In the genomic region with DNA sequence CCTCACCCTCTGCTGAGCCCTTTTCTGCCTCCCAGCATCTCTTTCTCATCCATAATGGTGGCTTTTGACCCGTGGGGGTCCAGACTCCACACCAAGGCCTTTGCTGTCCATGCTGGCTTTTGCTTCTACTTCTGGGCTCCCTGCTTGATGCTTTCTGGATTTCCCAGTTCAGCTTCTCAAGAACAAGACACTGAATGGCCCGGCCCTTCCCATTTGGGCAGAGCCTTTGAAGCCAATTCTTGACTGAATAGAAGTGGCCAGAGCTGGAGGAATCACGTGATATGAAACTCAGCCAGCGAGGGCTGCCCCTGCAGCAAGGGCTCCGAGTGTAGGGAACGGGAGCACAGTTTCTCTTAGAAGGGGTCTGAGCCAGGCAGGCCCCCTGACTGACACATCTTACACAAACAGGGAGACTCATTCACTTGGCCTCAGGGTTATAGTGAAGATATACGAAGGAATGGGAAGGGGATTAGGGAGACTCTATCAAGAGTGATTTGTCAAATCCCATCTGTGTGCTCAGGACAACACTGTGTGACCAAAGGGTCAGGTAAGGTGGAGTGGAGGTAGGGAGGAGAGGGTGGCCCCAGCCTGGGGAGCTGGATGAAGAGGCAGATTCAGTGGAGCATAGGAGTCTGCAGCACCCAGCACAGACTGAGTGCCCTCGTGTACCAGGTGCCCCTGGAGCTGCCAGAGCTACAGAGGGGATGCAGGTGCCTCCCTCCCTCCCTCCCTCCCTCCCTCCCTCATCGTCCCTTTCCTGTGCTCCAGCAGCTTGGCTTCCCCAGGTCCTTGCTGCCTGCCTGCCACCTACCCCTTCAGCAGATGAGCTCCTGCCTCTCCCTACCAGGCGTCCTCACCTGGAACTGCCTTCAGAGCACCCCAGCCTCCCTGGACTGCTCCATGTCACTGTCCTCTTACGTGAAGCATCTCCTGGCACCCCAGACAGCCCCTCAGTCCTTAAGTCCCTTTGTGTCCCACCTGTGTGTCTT, we compare ENCODE assay signal across 21 cellular contexts.
DNase-seq lines count a peak whose midpoint lies in the region; ATAC-seq and TF ChIP-seq lines count a peak whose summit lies in the region.
"Had no signal": no experiment of that assay in that cellular context is flagged by ENCODE, and none has a peak within 500 bp of the region (broad histone marks: within the 10 kb centered on the region; RNA-seq: fewer than 3 reads in every experiment).

No MANE protein-coding gene starts in this region.

- in situ Hi-C loops in GM13976 (cut with MboI; ENCODE audit: low sequenced_read_pairs, unreplicated experiment): no loop called here

- 25 to 27% methylated on average over 11 of the region's 11 CpGs for WGBS in thyroid gland, 2 donors

- no peak overlapping the region for H3K27ac ChIP-seq in thyroid gland
- H3K27ac ChIP-seq: C4-2B, heart left ventricle, psoas muscle had no signal

- no peaks in the 10 kb centered on the region for H3K9me3 Mint-ChIP-seq in activated T-cell treated with anti-CD3 and anti-CD28 coated beads, Interleukin-2, amount 50 U/mL, for 24 hours
- H3K9me3 Mint-ChIP-seq in nephron: peaks cover 11% of the 10 kb centered on the region

- ATAC-seq in HG03521 (IDR thresholded peaks at IDR 0.05; ENCODE audit: unreplicated experiment): no peak
- no peak for ATAC-seq in GM21526 (IDR thresholded peaks at IDR 0.05; ENCODE audit: low FRiP score, unreplicated experiment)
- ATAC-seq: psoas muscle had no signal

- no peaks in the 10 kb centered on the region for H3K36me3 ChIP-seq in thyroid gland
- H3K36me3 ChIP-seq: heart left ventricle had no signal

- H3K4me3 Mint-ChIP-seq in activated T-cell treated with anti-CD3 and anti-CD28 coated beads, Interleukin-2, amount 50 U/mL, for 24 hours: no peak overlapping the region
- peak overlapping the region in 1 of 3 experiments; percentile 1 for H3K4me3 Mint-ChIP-seq in nephron

- H3K4me3 ChIP-seq in thyroid gland (replicated peaks in 1 of 3): no peak overlapping the region
- H3K4me3 ChIP-seq: heart left ventricle, lung, psoas muscle had no signal

- H3K27me3 Mint-ChIP-seq in activated T-cell treated with anti-CD3 and anti-CD28 coated beads, Interleukin-2, amount 50 U/mL, for 24 hours: peaks cover 23% of the 10 kb centered on the region
- H3K27me3 Mint-ChIP-seq in nephron (ENCODE audit: low read depth): peaks cover 9% of the 10 kb centered on the region

- H3K27ac Mint-ChIP-seq in activated T-cell treated with anti-CD3 and anti-CD28 coated beads, Interleukin-2, amount 50 U/mL, for 24 hours: peak overlapping the region; percentile 12
- peak overlapping the region; percentile 2 to 25 (median 8) for H3K27ac Mint-ChIP-seq in nephron

- no peaks in the 10 kb centered on the region for H3K4me1 ChIP-seq in thyroid gland
- H3K4me1 ChIP-seq: psoas muscle had no signal

- TF ChIP-seq CTCF in nephron (IDR thresholded peaks at IDR 0.05; ENCODE audit: unreplicated experiment in 3 of 3): no peak
- TF ChIP-seq CTCF in thyroid gland (IDR thresholded peaks at IDR 0.05): no peak
- no peak for TF ChIP-seq CTCF in GM13976 (IDR thresholded peaks at IDR 0.05; ENCODE audit: borderline replicate concordance, control extremely low read depth, extremely low read depth, insufficient read depth, missing control alignments)

- DNase-seq in activated T-cell treated with anti-CD3 and anti-CD28 coated beads, Interleukin-2, amount 50 U/mL, for 24 hours: no peak
- no peak for DNase-seq in activated T-cell treated with anti-CD3 and anti-CD28 coated beads, Interleukin-2, amount 50 U/mL, for 1 hour
- DNase-seq in cerebellar cortex (ENCODE audit: low spot score) (peak; percentile 3), thyroid gland (peak; percentile 51 to 66), GM13976 (ENCODE audit: low spot score) (no peak)
- DNase-seq: ACHN; activated CD4-positive, alpha-beta T cell treated with anti-CD3 and anti-CD28 coated beads for 4 hours; activated naive CD4-positive, alpha-beta T cell treated with Interleukin-2 at 50 U/mL for 16 hours; aorta; DMS 273 treated with DMSO at 0.1 percent for 48 hours; heart left ventricle; NCI-H2081 treated with DMSO at 0.1 percent for 48 hours; NCI-H510A treated with DMSO at 0.1 percent for 48 hours; psoas muscle; stimulated activated CD4-positive, alpha-beta T cell treated with anti-CD3 and anti-CD28 coated beads, Interleukin-4, amount 100 ng/mL, for 4 hours; SW 1271 had no signal

- intact Hi-C loops in thyroid gland (cut with DNase I): no loop called here

- H3K9me3 ChIP-seq in thyroid gland: no peaks in the 10 kb centered on the region
- H3K9me3 ChIP-seq: psoas muscle had no signal

- H3K4me1 Mint-ChIP-seq in activated T-cell treated with anti-CD3 and anti-CD28 coated beads, Interleukin-2, amount 50 U/mL, for 24 hours (ENCODE audit: low read depth): no peaks in the 10 kb centered on the region
- peaks cover 31% of the 10 kb centered on the region for H3K4me1 Mint-ChIP-seq in nephron

- H3K36me3 Mint-ChIP-seq in activated T-cell treated with anti-CD3 and anti-CD28 coated beads, Interleukin-2, amount 50 U/mL, for 24 hours (ENCODE audit: low read depth): no peaks in the 10 kb centered on the region
- no peaks in the 10 kb centered on the region for H3K36me3 Mint-ChIP-seq in nephron (ENCODE audit: low read depth)

- TF ChIP-seq POLR2A in thyroid gland (IDR thresholded peaks at IDR 0.05): no peak

- no peaks in the 10 kb centered on the region for H3K27me3 ChIP-seq in thyroid gland

Comparison
In these comparisons a context has a peak if more than half of its experiments do, and no peak if none do; other contexts are left out.
1. DNase-seq: peak in cerebellar cortex (single experiment) and thyroid gland (2 of 2); none in activated T-cell treated with anti-CD3 and anti-CD28 coated beads, Interleukin-2, amount 50 U/mL, for 24 hours (single experiment), activated T-cell treated with anti-CD3 and anti-CD28 coated beads, Interleukin-2, amount 50 U/mL, for 1 hour (single experiment) and GM13976 (single experiment).